In the genomic region with DNA sequence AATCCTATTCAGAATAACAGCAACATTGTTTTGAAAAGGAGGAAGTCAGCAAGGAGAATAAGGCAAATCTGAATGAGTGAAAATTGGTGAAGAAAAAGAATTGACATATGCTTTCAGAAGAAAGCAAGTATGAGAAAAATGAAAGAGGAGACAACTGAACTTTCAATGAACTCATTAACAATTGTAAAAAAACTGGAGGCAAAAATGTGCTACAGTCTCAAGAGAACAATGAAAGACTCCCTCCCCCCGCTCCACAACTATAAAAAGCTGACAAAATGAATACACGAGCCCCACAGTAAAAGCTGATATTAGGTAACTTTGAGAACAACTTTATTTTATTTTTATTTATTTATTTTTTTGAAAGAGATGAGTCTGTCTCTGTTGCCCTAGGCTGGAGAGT, we compare ENCODE assay signal across 1 cellular context.
TF ChIP-seq lines count a peak whose summit lies in the region.

No MANE protein-coding gene starts in this region.

TF ChIP-seq in IMR-90, 13 proteins besides CTCF, POLR2A, EP300 and RAD21:
- TF ChIP-seq BHLHE40 (IDR thresholded peaks at IDR 0.05; ENCODE audit: low read depth, low read length) = no peak
- no peak for TF ChIP-seq MXI1 (IDR thresholded peaks at IDR 0.05; ENCODE audit: borderline replicate concordance, low read depth, low read length)
- no peak for TF ChIP-seq MAZ (IDR thresholded peaks at IDR 0.05; ENCODE audit: borderline replicate concordance, low read depth, low read length)
- TF ChIP-seq NFE2L2 (IDR thresholded peaks at IDR 0.05; ENCODE audit: low read depth, low read length) = no peak
- no peak for TF ChIP-seq RCOR1 (IDR thresholded peaks at IDR 0.05; ENCODE audit: insufficient replicate concordance, low read length)
- no peak for TF ChIP-seq CHD1 (IDR thresholded peaks at IDR 0.05; ENCODE audit: low read depth, low read length)
- TF ChIP-seq, protein P1, sequence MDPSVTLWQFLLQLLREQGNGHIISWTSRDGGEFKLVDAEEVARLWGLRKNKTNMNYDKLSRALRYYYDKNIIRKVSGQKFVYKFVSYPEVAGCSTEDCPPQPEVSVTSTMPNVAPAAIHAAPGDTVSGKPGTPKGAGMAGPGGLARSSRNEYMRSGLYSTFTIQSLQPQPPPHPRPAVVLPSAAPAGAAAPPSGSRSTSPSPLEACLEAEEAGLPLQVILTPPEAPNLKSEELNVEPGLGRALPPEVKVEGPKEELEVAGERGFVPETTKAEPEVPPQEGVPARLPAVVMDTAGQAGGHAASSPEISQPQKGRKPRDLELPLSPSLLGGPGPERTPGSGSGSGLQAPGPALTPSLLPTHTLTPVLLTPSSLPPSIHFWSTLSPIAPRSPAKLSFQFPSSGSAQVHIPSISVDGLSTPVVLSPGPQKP (IDR thresholded peaks at IDR 0.05; ENCODE audit: borderline replicate concordance, low read depth, low read length) = no peak
- TF ChIP-seq MAFK (IDR thresholded peaks at IDR 0.05; ENCODE audit: low read depth, low read length) = no peak
- no peak for TF ChIP-seq FOS (IDR thresholded peaks at IDR 0.05; ENCODE audit: low read depth, low read length)
- no peak for TF ChIP-seq SMC3 (IDR thresholded peaks at IDR 0.05; ENCODE audit: low read depth, low read length)
- TF ChIP-seq, protein P2, sequence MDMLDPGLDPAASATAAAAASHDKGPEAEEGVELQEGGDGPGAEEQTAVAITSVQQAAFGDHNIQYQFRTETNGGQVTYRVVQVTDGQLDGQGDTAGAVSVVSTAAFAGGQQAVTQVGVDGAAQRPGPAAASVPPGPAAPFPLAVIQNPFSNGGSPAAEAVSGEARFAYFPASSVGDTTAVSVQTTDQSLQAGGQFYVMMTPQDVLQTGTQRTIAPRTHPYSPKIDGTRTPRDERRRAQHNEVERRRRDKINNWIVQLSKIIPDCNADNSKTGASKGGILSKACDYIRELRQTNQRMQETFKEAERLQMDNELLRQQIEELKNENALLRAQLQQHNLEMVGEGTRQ (IDR thresholded peaks at IDR 0.05; ENCODE audit: low read depth, low read length) = no peak
- TF ChIP-seq RFX5 (IDR thresholded peaks at IDR 0.05; ENCODE audit: low read depth, low read length) = no peak
- TF ChIP-seq CEBPB (IDR thresholded peaks at IDR 0.05; ENCODE audit: low read depth, low read length) = no peak
